Comparison of ENCODE assay signal across 19 cellular contexts in genomic region chr6:50816947-50817637, GRCh38. TPM values are rescaled to one million over a fixed set of nuclear protein-coding genes. Genes with fewer than 3 reads are reported as not detected.
DNase-seq lines count a peak whose midpoint lies in the region; ATAC-seq and TF ChIP-seq lines count a peak whose summit lies in the region.
"Had no signal": no experiment of that assay in that cellular context is flagged by ENCODE, and none has a peak within 500 bp of the region (broad histone marks: within the 10 kb centered on the region; RNA-seq: fewer than 3 reads in every experiment).

No MANE protein-coding gene starts in this region.

- no peak for DNase-seq in T-helper 1 cell
- DNase-seq in chondrocyte (ENCODE audit: low spot score), result no peak
- no peak for DNase-seq in nephron progenitor cell
- DNase-seq in type B pancreatic cell (ENCODE audit: extremely low spot score, unreplicated experiment), result no peak
- DNase-seq in glutamatergic neuron, result no peak
- no peak for DNase-seq in naive thymus-derived CD8-positive, alpha-beta T cell
- DNase-seq: DMS153, EL, GOT3, HFFc6, NCI-H1092, NCI-H1694, NCI-H2107, NCI-H345, NCI-H526 treated with DMSO at 0.1 percent for 48 hours had no signal

- POLR2A ChIA-PET in naive thymus-derived CD8-positive, alpha-beta T cell (lab: Charles Lee), result no interaction called here

- no peak overlapping the region for H3K4me3 Mint-ChIP-seq in T-helper 1 cell treated with Interleukin-12 subunit alpha and Interleukin-12 subunit beta and Interleukin-4 antibody, amounts not matched to agents 30 μg/mL and 1 μg/mL, for 36 hours
- H3K4me3 Mint-ChIP-seq in chondrocyte (ENCODE audit: unreplicated experiment) (peak overlapping the region; percentile 69), nephron progenitor cell (peak overlapping the region; percentile 35), type B pancreatic cell (peak overlapping the region; percentile 83), glutamatergic neuron (ENCODE audit: unreplicated experiment) (no peak overlapping the region)
- no peak overlapping the region for H3K4me3 Mint-ChIP-seq in naive thymus-derived CD8-positive, alpha-beta T cell
- H3K4me3 Mint-ChIP-seq: HFFc6 had no signal

- no peak for TF ChIP-seq CTCF in chondrocyte (IDR thresholded peaks at IDR 0.05)
- TF ChIP-seq CTCF in nephron progenitor cell (IDR thresholded peaks at IDR 0.05), result no peak
- no peak for TF ChIP-seq CTCF in type B pancreatic cell (conservative IDR thresholded peaks at IDR 0.05)
- TF ChIP-seq CTCF in glutamatergic neuron (IDR thresholded peaks at IDR 0.05; ENCODE audit: partially characterized antibody, unreplicated experiment), result no peak

- ATAC-seq in naive thymus-derived CD8-positive, alpha-beta T cell, result no peak
- no peak for ATAC-seq in GM19324 (IDR thresholded peaks at IDR 0.05; ENCODE audit: low FRiP score, unreplicated experiment)

- peaks cover 18% of the 10 kb centered on the region for H3K4me1 Mint-ChIP-seq in T-helper 1 cell treated with Interleukin-12 subunit alpha and Interleukin-12 subunit beta and Interleukin-4 antibody, amounts not matched to agents 30 μg/mL and 1 μg/mL, for 36 hours (ENCODE audit: low read depth)
- H3K4me1 Mint-ChIP-seq in chondrocyte (ENCODE audit: low read depth), result peaks cover 42% of the 10 kb centered on the region
- peaks cover 1% of the 10 kb centered on the region for H3K4me1 Mint-ChIP-seq in nephron progenitor cell
- peaks cover 5% of the 10 kb centered on the region for H3K4me1 Mint-ChIP-seq in type B pancreatic cell (ENCODE audit: unreplicated experiment)
- H3K4me1 Mint-ChIP-seq in glutamatergic neuron (ENCODE audit: low read depth, unreplicated experiment), result peaks cover 1% of the 10 kb centered on the region
- H3K4me1 Mint-ChIP-seq in naive thymus-derived CD8-positive, alpha-beta T cell, result peaks cover 9 to 36% (median 24%) of the 10 kb centered on the region in 4 donors

- no peaks in the 10 kb centered on the region for H3K9me3 Mint-ChIP-seq in T-helper 1 cell treated with Interleukin-12 subunit alpha and Interleukin-12 subunit beta and Interleukin-4 antibody, amounts not matched to agents 30 μg/mL and 1 μg/mL, for 36 hours
- H3K9me3 Mint-ChIP-seq in chondrocyte (ENCODE audit: low read depth), result no peaks in the 10 kb centered on the region
- peaks cover 4% of the 10 kb centered on the region for H3K9me3 Mint-ChIP-seq in nephron progenitor cell
- H3K9me3 Mint-ChIP-seq in type B pancreatic cell, result no peaks in the 10 kb centered on the region
- peaks cover 14% of the 10 kb centered on the region for H3K9me3 Mint-ChIP-seq in glutamatergic neuron (ENCODE audit: unreplicated experiment)
- H3K9me3 Mint-ChIP-seq in naive thymus-derived CD8-positive, alpha-beta T cell, result peaks cover 0 to 7% (median 0%) of the 10 kb centered on the region in 9 donors
- H3K9me3 Mint-ChIP-seq: HFFc6 had no signal

- peak overlapping the region; percentile 36 for H3K27ac Mint-ChIP-seq in T-helper 1 cell treated with Interleukin-12 subunit alpha and Interleukin-12 subunit beta and Interleukin-4 antibody, amounts not matched to agents 30 μg/mL and 1 μg/mL, for 36 hours
- H3K27ac Mint-ChIP-seq in chondrocyte (ENCODE audit: unreplicated experiment), result peak overlapping the region; percentile 91
- H3K27ac Mint-ChIP-seq in nephron progenitor cell, result no peak overlapping the region
- H3K27ac Mint-ChIP-seq in type B pancreatic cell, result peak overlapping the region; percentile 85
- H3K27ac Mint-ChIP-seq in glutamatergic neuron (ENCODE audit: unreplicated experiment), result no peak overlapping the region
- H3K27ac Mint-ChIP-seq in naive thymus-derived CD8-positive, alpha-beta T cell, result no peak overlapping the region
- H3K27ac Mint-ChIP-seq: HFFc6 had no signal

- H3K27me3 Mint-ChIP-seq in T-helper 1 cell treated with Interleukin-12 subunit alpha and Interleukin-12 subunit beta and Interleukin-4 antibody, amounts not matched to agents 30 μg/mL and 1 μg/mL, for 36 hours (ENCODE audit: low read depth), result peaks cover 72% of the 10 kb centered on the region
- H3K27me3 Mint-ChIP-seq in chondrocyte (ENCODE audit: low read depth) (peaks cover 5% of the 10 kb centered on the region), nephron progenitor cell (ENCODE audit: low read depth, poor library complexity) (peaks cover 97% of the 10 kb centered on the region), type B pancreatic cell (peaks cover 88% of the 10 kb centered on the region), glutamatergic neuron (ENCODE audit: unreplicated experiment) (peaks cover 32% of the 10 kb centered on the region)
- peaks cover 39 to 78% (median 59%) of the 10 kb centered on the region in 5 donors for H3K27me3 Mint-ChIP-seq in naive thymus-derived CD8-positive, alpha-beta T cell

- H3K36me3 Mint-ChIP-seq in T-helper 1 cell treated with Interleukin-12 subunit alpha and Interleukin-12 subunit beta and Interleukin-4 antibody, amounts not matched to agents 30 μg/mL and 1 μg/mL, for 36 hours (ENCODE audit: low read depth), result peaks cover under 1% of the 10 kb centered on the region
- H3K36me3 Mint-ChIP-seq in chondrocyte (ENCODE audit: low read depth) (no peaks in the 10 kb centered on the region), nephron progenitor cell (ENCODE audit: low read depth) (no peaks in the 10 kb centered on the region), type B pancreatic cell (peaks cover 8% of the 10 kb centered on the region), glutamatergic neuron (ENCODE audit: unreplicated experiment) (peaks cover 1% of the 10 kb centered on the region)
- peaks cover 0 to 5% (median 4%) of the 10 kb centered on the region in 3 donors for H3K36me3 Mint-ChIP-seq in naive thymus-derived CD8-positive, alpha-beta T cell

RNA-seq across cellular contexts. Expression of gene TFAP2B, which starts 1.6 kb away (rescaled TPM):
- total RNA-seq in chondrocyte (6.4 to 16.7 TPM (median 14.8 TPM) in 3 replicates), type B pancreatic cell (ENCODE audit: low replicate concordance) (11.6 and 75.5 TPM in 2 replicates), glutamatergic neuron (ENCODE audit: unreplicated experiment) (not detected)
- total RNA-seq in naive thymus-derived CD8-positive, alpha-beta T cell, result not detected
- polyA plus RNA-seq in naive thymus-derived CD8-positive, alpha-beta T cell, result not detected
- total RNA-seq: A172, HFFc6, MCF 10A had no signal

Comparison
In these comparisons a context has a peak if more than half of its experiments do, and no peak if none do; other contexts are left out.
1. H3K27ac Mint-ChIP-seq: peak in T-helper 1 cell treated with Interleukin-12 subunit alpha and Interleukin-12 subunit beta and Interleukin-4 antibody, amounts not matched to agents 30 μg/mL and 1 μg/mL, for 36 hours (single experiment), chondrocyte (single experiment) and type B pancreatic cell (single experiment); none in nephron progenitor cell (single experiment), glutamatergic neuron (single experiment) and naive thymus-derived CD8-positive, alpha-beta T cell (0 of 10).
2. H3K4me3 Mint-ChIP-seq: peak in chondrocyte (single experiment), nephron progenitor cell (single experiment) and type B pancreatic cell (single experiment); none in T-helper 1 cell treated with Interleukin-12 subunit alpha and Interleukin-12 subunit beta and Interleukin-4 antibody, amounts not matched to agents 30 μg/mL and 1 μg/mL, for 36 hours (single experiment), glutamatergic neuron (single experiment) and naive thymus-derived CD8-positive, alpha-beta T cell (0 of 10).